In genomic region chr20:23361108-23361650, GRCh38 we compare ENCODE assay signal across 8 cellular contexts. TPM values are rescaled to one million over a fixed set of nuclear protein-coding genes. Genes with fewer than 3 reads are reported as not detected.
DNase-seq lines count a peak whose midpoint lies in the region; ATAC-seq and TF ChIP-seq lines count a peak whose summit lies in the region.

No MANE protein-coding gene starts in this region.

- no peaks in the 10 kb centered on the region for H3K27me3 Mint-ChIP-seq in nephron (ENCODE audit: low read depth)

- peaks cover 40% of the 10 kb centered on the region for H3K4me1 Mint-ChIP-seq in nephron

- 2% methylated on average over 26 to 27 of the region's 27 CpGs for WGBS in esophagus, 2 donors

- H3K27ac ChIP-seq in SJSA1 (peak overlapping the region; percentile 97), esophagus (ENCODE audit: low read depth in 2 of 2, low read length in 1 of 2) (peak overlapping the region; percentile 94 to 98)

- H3K4me3 Mint-ChIP-seq in nephron, result peak overlapping the region; percentile 86 to 93 (median 92)

- DNase-seq in NCI-H82 (lab: John Stamatoyannopoulos, UW) (peak; percentile 52), NCI-H82 treated with DMSO at 0.1 percent for 48 hours (lab: John Stamatoyannopoulos, UW; ENCODE audit: unreplicated experiment) (no peak), SJSA1 (ENCODE audit: low read depth in 1 of 2, low spot score in 2 of 2) (no peak)

- peak overlapping the region; percentile 87 to 99 (median 98) for H3K27ac Mint-ChIP-seq in nephron

- H3K4me3 ChIP-seq in SJSA1 (peak overlapping the region; percentile 87), esophagus (ENCODE audit: low read depth in 1 of 2, low read length in 2 of 2) (peak overlapping the region; percentile 56 to 88)

- H3K9me3 Mint-ChIP-seq in nephron, result no peaks in the 10 kb centered on the region

- H3K4me1 ChIP-seq in SJSA1 (replicated peaks), result peaks cover 33% of the 10 kb centered on the region
- H3K4me1 ChIP-seq in esophagus (ENCODE audit: control insufficient read depth in 2 of 2, insufficient read depth in 2 of 2, low read length in 1 of 2), result peaks cover 0 to 8% of the 10 kb centered on the region in 2 donors

- H3K36me3 Mint-ChIP-seq in nephron (ENCODE audit: low read depth), result peaks cover 18% of the 10 kb centered on the region

- H3K36me3 ChIP-seq in SJSA1, result peaks cover 32% of the 10 kb centered on the region
- peaks cover 0 to 12% of the 10 kb centered on the region in 2 donors for H3K36me3 ChIP-seq in esophagus (ENCODE audit: control insufficient read depth in 2 of 2, insufficient read depth in 2 of 2, low read length in 1 of 2)

- ATAC-seq in HG03565 (IDR thresholded peaks at IDR 0.05; ENCODE audit: unreplicated experiment), result no peak
- no peak for ATAC-seq in GM18502 (IDR thresholded peaks at IDR 0.05; ENCODE audit: poor library complexity, unreplicated experiment)
- no peak for ATAC-seq in GM19324 (IDR thresholded peaks at IDR 0.05; ENCODE audit: low FRiP score, unreplicated experiment)

- H3K27me3 ChIP-seq in SJSA1 (replicated peaks), result no peaks in the 10 kb centered on the region
- no peaks in the 10 kb centered on the region for H3K27me3 ChIP-seq in esophagus (ENCODE audit: control insufficient read depth in 1 of 2, insufficient read depth in 2 of 2, low read length in 2 of 2)

- H3K9me3 ChIP-seq in SJSA1 (replicated peaks) (no peaks in the 10 kb centered on the region), esophagus (ENCODE audit: control insufficient read depth in 2 of 2, insufficient read depth in 1 of 2, low read depth in 1 of 2, low read length in 1 of 2) (no peaks in the 10 kb centered on the region)

- TF ChIP-seq CTCF in nephron (IDR thresholded peaks at IDR 0.05; ENCODE audit: unreplicated experiment in 3 of 3), result no peak

RNA-seq across cellular contexts. Expression of gene GZF1, which starts 0.8 kb away (rescaled TPM):
- total RNA-seq in SJSA1 (2014; rRNA removed; shearing (Covaris generic)), result 19.4 and 22.0 TPM in 2 replicates
- polyA plus RNA-seq in esophagus, result 1 to 10 TPM; 3.2 to 3.6 TPM

RNA-seq across cellular contexts. Expression of gene NXT1, which starts 10.6 kb away (rescaled TPM):
- total RNA-seq in SJSA1 (2014; rRNA removed; shearing (Covaris generic)), result 76.0 and 82.5 TPM in 2 replicates
- polyA plus RNA-seq in esophagus, result 10 to 100 TPM; 12.9 to 22.1 TPM
